ENCODE assay signal across 18 cellular contexts in genomic region chr3:30266536-30266935, GRCh38.
DNase-seq lines count a peak whose midpoint lies in the region; ATAC-seq, FAIRE-seq and TF ChIP-seq lines count a peak whose summit lies in the region.
"Had no signal": no experiment of that assay in that cellular context is flagged by ENCODE, and none has a peak within 500 bp of the region (broad histone marks: within the 10 kb centered on the region; RNA-seq: fewer than 3 reads in every experiment).

No MANE protein-coding gene starts in this region.

- H3K4me2 ChIP-seq in GM23248 (ENCODE audit: unreplicated experiment) (no peak overlapping the region), astrocyte (ENCODE audit: low read length) (no peak overlapping the region)
- H3K4me2 ChIP-seq: A549 had no signal

- CTCF ChIA-PET in GM10248 (lab: Yijun Ruan, JAX) = no interaction called here

- no peaks in the 10 kb centered on the region for H3K36me3 ChIP-seq in GM23248 (ENCODE audit: low read depth)
- H3K36me3 ChIP-seq in astrocyte (ENCODE audit: insufficient read depth, low read length) = no peaks in the 10 kb centered on the region
- no peaks in the 10 kb centered on the region for H3K36me3 ChIP-seq in sigmoid colon
- H3K36me3 ChIP-seq in tibial nerve = no peaks in the 10 kb centered on the region

- H3K9me3 ChIP-seq in GM23248 (ENCODE audit: low read depth) (no peaks in the 10 kb centered on the region), astrocyte (ENCODE audit: insufficient read depth, low read depth, low read length) (no peaks in the 10 kb centered on the region), sigmoid colon (no peaks in the 10 kb centered on the region), tibial nerve (peaks cover 0 to 2% (median 0%) of the 10 kb centered on the region in 4 donors)

- H2AFZ ChIP-seq in GM23248 = no peak overlapping the region
- H2AFZ ChIP-seq in astrocyte (ENCODE audit: low read depth, low read length) = no peak overlapping the region

- no peak overlapping the region for H3K4me3 Mint-ChIP-seq in astrocyte (ENCODE audit: unreplicated experiment)

- TF ChIP-seq CTCF in astrocyte (IDR thresholded peaks at IDR 0.05; ENCODE audit: insufficient read depth, low read depth, low read length) (no peak), sigmoid colon (IDR thresholded peaks at IDR 0.05) (no peak), GM10248 (IDR thresholded peaks at IDR 0.05; ENCODE audit: control extremely low read depth, extremely low read depth, low read depth, missing control alignments) (no peak), tibial nerve (IDR thresholded peaks at IDR 0.05) (no peak)

- H3K27me3 Mint-ChIP-seq in astrocyte (ENCODE audit: low read depth, unreplicated experiment) = no peaks in the 10 kb centered on the region

- DNase-seq in GM23248 = peak; percentile 6
- peak; percentile 86 for DNase-seq in astrocyte (ENCODE audit: low read depth)
- peak; percentile 5 for DNase-seq in iris pigment epithelial cell (ENCODE audit: low read depth)
- no peak for DNase-seq in sigmoid colon
- DNase-seq in hippocampal formation (lab: John Stamatoyannopoulos, UW) = no peak
- DNase-seq in GM10248 (ENCODE audit: extremely low spot score) = no peak
- DNase-seq in tibial nerve (ENCODE audit: low spot score in 2 of 2) = no peak
- DNase-seq: DMS 273 treated with DMSO at 0.1 percent for 48 hours, HCEC 1CT, NCI-H1417 treated with DMSO at 0.1 percent for 48 hours, NCI-H2029 treated with DMSO at 0.1 percent for 48 hours, NCI-H510A treated with DMSO at 0.1 percent for 48 hours, NCI-H82, PC-3 had no signal

- H3F3A ChIP-seq in GM23248 (ENCODE audit: insufficient read depth) = no peaks in the 10 kb centered on the region

- no peaks in the 10 kb centered on the region for H3K9me2 ChIP-seq in GM23248 (ENCODE audit: insufficient read depth)

- H3K4me3 ChIP-seq in GM23248 = no peak overlapping the region
- no peak overlapping the region for H3K4me3 ChIP-seq in astrocyte (ENCODE audit: insufficient read depth, low read depth, low read length)
- H3K4me3 ChIP-seq in sigmoid colon = no peak overlapping the region
- H3K4me3 ChIP-seq in tibial nerve = no peak overlapping the region
- H3K4me3 ChIP-seq: A549 had no signal

- TF ChIP-seq EP300 in sigmoid colon (IDR thresholded peaks at IDR 0.05) = peak in 1 of 4 donors; percentile 34
- TF ChIP-seq EP300 in tibial nerve (IDR thresholded peaks at IDR 0.05) = no peak

- intact Hi-C loops in sigmoid colon (cut with DNase I) = loop anchor here (5.0 to 10.0 kb wide), 2 partner anchors 78 to 176 kb away; no protein-coding TSS in a partner anchor

- H3K4me1 Mint-ChIP-seq in astrocyte (ENCODE audit: low read depth, unreplicated experiment) = peaks cover 27% of the 10 kb centered on the region

- H3K27me3 ChIP-seq in GM23248 (replicated peaks; ENCODE audit: insufficient read depth) (no peaks in the 10 kb centered on the region), astrocyte (ENCODE audit: insufficient read depth, low read length) (no peaks in the 10 kb centered on the region), sigmoid colon (no peaks in the 10 kb centered on the region), tibial nerve (no peaks in the 10 kb centered on the region)

- no peak for ATAC-seq in GM21717 (IDR thresholded peaks at IDR 0.05; ENCODE audit: unreplicated experiment)
- ATAC-seq: A549, PC-3 had no signal

- H3K36me3 Mint-ChIP-seq in astrocyte (ENCODE audit: low read depth, unreplicated experiment) = no peaks in the 10 kb centered on the region

- H3K79me2 ChIP-seq in GM23248 (ENCODE audit: insufficient read depth) = no peaks in the 10 kb centered on the region
- no peaks in the 10 kb centered on the region for H3K79me2 ChIP-seq in astrocyte (ENCODE audit: insufficient read depth, low read length)

- in situ Hi-C loops in GM23248 (cut with MboI) = no loop called here

- peaks cover 3% of the 10 kb centered on the region for H3K9me3 Mint-ChIP-seq in astrocyte (ENCODE audit: unreplicated experiment)

- H3K27ac ChIP-seq in GM23248 (no peak overlapping the region), astrocyte (ENCODE audit: low read depth, low read length) (no peak overlapping the region), sigmoid colon (peak overlapping the region in 3 of 4 donors; percentile 15 to 76 (median 71)), tibial nerve (no peak overlapping the region)
- H3K27ac ChIP-seq: C4-2B had no signal

- 28 to 45% methylated on average over 2 of the region's 2 CpGs for WGBS in GM23248 (ENCODE audit: low coverage in 1 of 2, low lambda C conversion rate in 2 of 2, missing lambda C conversion rate in 2 of 2), 2 experiments
- 87 to 95% methylated on average over 2 of the region's 2 CpGs for WGBS in sigmoid colon, 2 donors
- 72 to 80% methylated on average over 2 of the region's 2 CpGs for WGBS in tibial nerve, 2 donors

- peak; percentile 5 for FAIRE-seq in astrocyte (lab: Jason Lieb, UNC)
- FAIRE-seq: A549, GM19239 had no signal

- H3K4me1 ChIP-seq in GM23248 (ENCODE audit: insufficient read depth) = peaks cover 9% of the 10 kb centered on the region
- H3K4me1 ChIP-seq in astrocyte (ENCODE audit: insufficient read depth, low read length) = no peaks in the 10 kb centered on the region
- peaks cover 0 to 59% (median 25%) of the 10 kb centered on the region in 4 donors for H3K4me1 ChIP-seq in sigmoid colon
- peaks cover 0 to 15% (median 7%) of the 10 kb centered on the region in 4 donors for H3K4me1 ChIP-seq in tibial nerve
- H3K4me1 ChIP-seq: A549 had no signal

- no peak overlapping the region for H3K27ac Mint-ChIP-seq in astrocyte (ENCODE audit: unreplicated experiment)

- H4K20me1 ChIP-seq in GM23248 (ENCODE audit: insufficient read depth) (no peaks in the 10 kb centered on the region), astrocyte (ENCODE audit: insufficient read depth, low read length) (no peaks in the 10 kb centered on the region)

- POLR2A ChIA-PET in GM10248 (lab: Yijun Ruan, JAX) = no interaction called here

- TF ChIP-seq POLR2A in sigmoid colon (IDR thresholded peaks at IDR 0.05) (no peak), tibial nerve (IDR thresholded peaks at IDR 0.05) (no peak)

- H3K9ac ChIP-seq in GM23248 (no peak overlapping the region), astrocyte (ENCODE audit: low read length) (no peak overlapping the region)

Comparison
In these comparisons a context has a peak if more than half of its experiments do, and no peak if none do; other contexts are left out.
1. DNase-seq: peak in GM23248 (single experiment), astrocyte (single experiment) and iris pigment epithelial cell (single experiment); none in sigmoid colon (single experiment), hippocampal formation (0 of 2), GM10248 (single experiment) and tibial nerve (0 of 2).
2. H3K27ac ChIP-seq: peak in sigmoid colon (3 of 4); none in GM23248 (single experiment), astrocyte (single experiment) and tibial nerve (0 of 4).